In genomic region chr10:72260588-72261322, GRCh38 we compare ENCODE assay signal across 8 cellular contexts. TPM values are rescaled to one million over a fixed set of nuclear protein-coding genes. Genes with fewer than 3 reads are reported as not detected.
DNase-seq lines count a peak whose midpoint lies in the region; ATAC-seq lines count a peak whose summit lies in the region.

No MANE protein-coding gene starts in this region.

- H3K4me1 ChIP-seq in HUES6 (ENCODE audit: control insufficient read depth, insufficient read depth, low read length), result peaks cover 48% of the 10 kb centered on the region
- peaks cover 32% of the 10 kb centered on the region for H3K4me1 ChIP-seq in SJCRH30
- peaks cover 61% of the 10 kb centered on the region for H3K4me1 ChIP-seq in thymus (ENCODE audit: control insufficient read depth, insufficient read depth, low read length)

- no peaks in the 10 kb centered on the region for H3K36me3 ChIP-seq in HUES6 (ENCODE audit: control insufficient read depth, insufficient read depth, low read length)
- H3K36me3 ChIP-seq in SJCRH30, result no peaks in the 10 kb centered on the region
- H3K36me3 ChIP-seq in thymus (ENCODE audit: control insufficient read depth, insufficient read depth), result no peaks in the 10 kb centered on the region

- no peaks in the 10 kb centered on the region for H3K27me3 ChIP-seq in HUES6 (ENCODE audit: control insufficient read depth, insufficient read depth, low read length)
- H3K27me3 ChIP-seq in SJCRH30, result no peaks in the 10 kb centered on the region
- H3K27me3 ChIP-seq in thymus (ENCODE audit: control insufficient read depth, insufficient read depth), result no peaks in the 10 kb centered on the region

- H3K9ac ChIP-seq in HUES6 (ENCODE audit: low read length), result peak overlapping the region; percentile 76

- H3K27ac ChIP-seq in HUES6 (ENCODE audit: low read depth, low read length) (peak overlapping the region; percentile 94), SJCRH30 (peak overlapping the region; percentile 90), thymus (ENCODE audit: low read depth) (peak overlapping the region; percentile 97)

- peak; percentile 49 for ATAC-seq in GM21447 (IDR thresholded peaks at IDR 0.05; ENCODE audit: unreplicated experiment)

- WGBS in thymus, result 4% methylated on average over 38 of the region's 38 CpGs

- DNase-seq in D341Med (ENCODE audit: low spot score) (peak; percentile 86), SJCRH30 (peak; percentile 98 to 99), germinal center (ENCODE audit: low spot score) (peak; percentile 91), occipital lobe (lab: John Stamatoyannopoulos, UW) (peak; percentile 78)
- DNase-seq in activated naive CD4-positive, alpha-beta T cell (lab: John Stamatoyannopoulos, UW), result peak; percentile 27 to 75 (median 58)

- no peaks in the 10 kb centered on the region for H3K9me3 ChIP-seq in HUES6 (ENCODE audit: control insufficient read depth, insufficient read depth, low read depth, low read length)
- H3K9me3 ChIP-seq in SJCRH30 (replicated peaks), result no peaks in the 10 kb centered on the region
- H3K9me3 ChIP-seq in thymus (ENCODE audit: control insufficient read depth), result no peaks in the 10 kb centered on the region

- peak overlapping the region; percentile 61 for H3K4me3 ChIP-seq in HUES6 (ENCODE audit: low read depth, low read length)
- H3K4me3 ChIP-seq in SJCRH30, result peak overlapping the region; percentile 51
- peak overlapping the region; percentile 65 for H3K4me3 ChIP-seq in thymus (ENCODE audit: low read length)

RNA-seq across cellular contexts. Expression of gene DDIT4, which starts 13.0 kb away (rescaled TPM):
- 84.5 and 94.2 TPM in 2 replicates for total RNA-seq in SJCRH30 (2014; rRNA removed; shearing (Covaris generic))
- total RNA-seq in occipital lobe, result 30.6 TPM
- polyA plus RNA-seq in thymus, result 628 TPM

RNA-seq across cellular contexts. Expression of gene ASCC1, which starts 44.7 kb away (rescaled TPM):
- 30.0 and 34.9 TPM in 2 replicates for total RNA-seq in SJCRH30 (2014; rRNA removed; shearing (Covaris generic))
- 31.2 TPM for total RNA-seq in occipital lobe
- polyA plus RNA-seq in thymus, result 29.7 TPM

RNA-seq across cellular contexts. Expression of gene ANAPC16, which starts 44.9 kb away (rescaled TPM):
- total RNA-seq in SJCRH30 (2014; rRNA removed; shearing (Covaris generic)), result 71.9 and 72.2 TPM in 2 replicates
- total RNA-seq in occipital lobe, result 34.2 TPM
- 349 TPM for polyA plus RNA-seq in thymus

Comparison
In these comparisons a context has a peak if more than half of its experiments do, and no peak if none do; other contexts are left out.
1. Peak in every context shown above with its lines: DNase-seq, ATAC-seq, H3K4me3 ChIP-seq and H3K27ac ChIP-seq.